In the genomic region with DNA sequence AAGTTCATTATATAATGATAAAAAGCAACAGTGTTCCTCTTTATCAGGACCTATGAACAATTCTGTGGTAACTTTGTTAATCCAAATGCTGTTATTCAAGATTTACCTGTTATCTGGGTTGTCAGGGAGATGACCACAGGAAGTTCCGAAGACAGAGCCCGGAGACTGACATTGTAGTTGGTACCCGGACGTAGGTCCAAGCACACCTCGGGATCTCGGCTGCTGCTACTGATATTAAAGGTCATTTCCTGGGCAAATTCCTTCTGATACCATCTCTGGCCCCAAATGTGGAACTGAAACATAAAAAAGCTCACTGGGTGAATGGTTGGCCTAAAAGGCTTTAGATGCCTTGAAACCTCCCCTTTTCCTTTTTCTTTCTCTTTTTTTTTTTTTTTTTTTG, we compare ENCODE assay signal across 14 cellular contexts.
A peak's percentile ranks its signal among the peaks of the same experiment; 100 is the strongest.
DNase-seq lines count a peak whose midpoint lies in the region; ATAC-seq, FAIRE-seq and TF ChIP-seq lines count a peak whose summit lies in the region.
"Had no signal": no experiment of that assay in that cellular context is flagged by ENCODE, and none has a peak within 500 bp of the region (broad histone marks: within the 10 kb centered on the region; RNA-seq: fewer than 3 reads in every experiment).

No MANE protein-coding gene starts in this region.

- no peak overlapping the region; the same call in 1 of the 2 replicates for H2BK120ac ChIP-seq in IMR-90 (ENCODE audit: low read depth, low read length)

- H2BK15ac ChIP-seq in IMR-90 (ENCODE audit: low read depth, low read length) = no peak overlapping the region

- peak; percentile 82 for ATAC-seq in GM18511 (IDR thresholded peaks at IDR 0.05; ENCODE audit: unreplicated experiment)
- peak; percentile 56 for ATAC-seq in GM21737 (IDR thresholded peaks at IDR 0.05; ENCODE audit: unreplicated experiment)
- ATAC-seq in IMR-90 (ENCODE audit: low read depth) = no peak
- ATAC-seq in lower lobe of right lung = peak in 1 of 2 donors; percentile 26
- ATAC-seq: esophagus mucosa had no signal

- no peak for TF ChIP-seq RAD21 in IMR-90 (IDR thresholded peaks at IDR 0.05; ENCODE audit: low read length)

- no CpG with 5 or more reads among the region's 6 CpGs for WGBS in IMR-90 (ENCODE audit: extremely low coverage in 2 of 2, insufficient read length in 1 of 2), 2 experiments

- intact Hi-C loops in IMR-90 (cut with micrococcal nuclease) = loop anchor here (10.0 kb wide), 1 partner anchor 444 kb away; a partner anchor contains a TSS
- intact Hi-C loops in lower lobe of right lung (cut with DNase I) = no loop called here
- intact Hi-C loops in kidney (cut with DNase I) = loop anchor here (5.0 to 10.0 kb wide), 2 partner anchors 154 to 321 kb away; no protein-coding TSS in a partner anchor

- no peak overlapping the region for H4K8ac ChIP-seq in IMR-90 (ENCODE audit: low read depth in 2 of 2, low read length in 2 of 2)

- H2BK5ac ChIP-seq in IMR-90 (ENCODE audit: low read depth, low read length, poor library complexity, severe bottlenecking) = no peak overlapping the region

- CTCF ChIA-PET in IMR-90 (lab: Yijun Ruan, JAX) = no interaction called here

- BruUV-seq in IMR-90 (replicated peaks; lab: Mats Ljungman, UMichigan) = no TSS peak

- in situ Hi-C loops in IMR-90 (cut with MboI; ENCODE audit: low sequenced_read_pairs) = loop anchor here (5.0 to 25.0 kb wide), 3 partner anchors 134 to 634 kb away; a partner anchor contains a TSS

- DNase-seq in IMR-90 (no peak), lower lobe of right lung (no peak), kidney (no peak), NCI-H128 (lab: John Stamatoyannopoulos, UW; ENCODE audit: unreplicated experiment) (no peak), SHP77 treated with DMSO at 0.1 percent for 48 hours (lab: John Stamatoyannopoulos, UW) (no peak)
- no peak for DNase-seq in effector memory CD4-positive, alpha-beta T cell
- DNase-seq: aorta; CD4-positive, alpha-beta memory T cell; KBM-7; stimulated activated CD4-positive, alpha-beta T cell treated with anti-CD3 and anti-CD28 coated beads, Interleukin-2, amount 100 ng/mL, for 24 hours had no signal

- no peak overlapping the region for H2AK9ac ChIP-seq in IMR-90 (replicated peaks; ENCODE audit: low read depth, low read length, poor library complexity)

- no peak overlapping the region for H3K23ac ChIP-seq in IMR-90 (ENCODE audit: low read depth, low read length)

- H3K56ac ChIP-seq in IMR-90 (ENCODE audit: extremely low read depth, insufficient read depth, low read length) = no peak overlapping the region

- no peak for FAIRE-seq in kidney (lab: Jason Lieb, UNC)

- H3K18ac ChIP-seq in IMR-90 (ENCODE audit: low read depth, low read length) = no peak overlapping the region

- H3K9me1 ChIP-seq in IMR-90 (ENCODE audit: insufficient read depth, low read length) = peaks cover 5% of the 10 kb centered on the region; the same call in 1 of the 2 replicates

- no peak overlapping the region for H2AK5ac ChIP-seq in IMR-90 (ENCODE audit: low read depth, low read length)

- H3K4me1 ChIP-seq in IMR-90 (ENCODE audit: control insufficient read depth, insufficient read depth, low read length) = peaks cover 12% of the 10 kb centered on the region
- H3K4me1 ChIP-seq in lower lobe of right lung = peaks cover 28% of the 10 kb centered on the region
- H3K4me1 ChIP-seq in kidney (ENCODE audit: control insufficient read depth in 1 of 2, insufficient read depth in 1 of 2, low read depth in 1 of 2, low read length in 2 of 2) = peaks cover 0 to 5% of the 10 kb centered on the region in 2 donors
- H3K4me1 ChIP-seq in effector memory CD4-positive, alpha-beta T cell (ENCODE audit: control insufficient read depth, insufficient read depth, low read length, poor library complexity, severe bottlenecking) = peaks cover 6% of the 10 kb centered on the region

- dilution Hi-C loops in IMR-90 (cut with HindIII; ENCODE audit: low sequenced_read_pairs, unreplicated experiment) = no loop called here

- H4K20me1 ChIP-seq in IMR-90 (ENCODE audit: insufficient read depth, low read length) = no peaks in the 10 kb centered on the region

- peaks cover 3 to 14% of the 10 kb centered on the region in 2 experiments; a peak in 2 of 4 replicates for H3K79me1 ChIP-seq in IMR-90 (ENCODE audit: low read depth in 1 of 2, low read length in 2 of 2)

- H3K4me2 ChIP-seq in IMR-90 (ENCODE audit: low read depth, low read length) = no peak overlapping the region

- H2AFZ ChIP-seq in IMR-90 (replicated peaks; ENCODE audit: low read length, poor library complexity) = no peak overlapping the region

- no peak overlapping the region for H3K4ac ChIP-seq in IMR-90 (ENCODE audit: low read depth, low read length)

- H3K36me3 ChIP-seq in IMR-90 (ENCODE audit: control insufficient read depth, insufficient read depth, low read length) = no peaks in the 10 kb centered on the region
- H3K36me3 ChIP-seq in lower lobe of right lung = no peaks in the 10 kb centered on the region
- no peaks in the 10 kb centered on the region for H3K36me3 ChIP-seq in kidney (ENCODE audit: control insufficient read depth in 1 of 2, insufficient read depth in 2 of 2, low read length in 2 of 2)
- no peaks in the 10 kb centered on the region for H3K36me3 ChIP-seq in effector memory CD4-positive, alpha-beta T cell (ENCODE audit: control insufficient read depth, insufficient read depth, low read length)

- H4K91ac ChIP-seq in IMR-90 (ENCODE audit: insufficient read depth, low read depth, low read length) = no peak overlapping the region

- H2BK20ac ChIP-seq in IMR-90 (ENCODE audit: low read depth, low read length) = 0 out of 2 replicates have a peak overlapping the region, but pooled peaks have one; percentile 8

- no peak overlapping the region for H3K9ac ChIP-seq in IMR-90 (ENCODE audit: low read depth, low read length)
- H3K9ac ChIP-seq in kidney (ENCODE audit: low read length in 2 of 2) = no peak overlapping the region

- H3K9me3 ChIP-seq in IMR-90 (ENCODE audit: control insufficient read depth, insufficient read depth, low read length) = no peaks in the 10 kb centered on the region; the same call in 1 of the 2 replicates
- H3K9me3 ChIP-seq in lower lobe of right lung = no peaks in the 10 kb centered on the region
- H3K9me3 ChIP-seq in kidney (ENCODE audit: control insufficient read depth in 1 of 2, low read length in 2 of 2) = no peaks in the 10 kb centered on the region
- H3K9me3 ChIP-seq in effector memory CD4-positive, alpha-beta T cell (ENCODE audit: control insufficient read depth, low read length) = no peaks in the 10 kb centered on the region
- H3K9me3 ChIP-seq: neutrophil had no signal

- H3K27me3 ChIP-seq in IMR-90 (ENCODE audit: control insufficient read depth, insufficient read depth, low read length) (no peaks in the 10 kb centered on the region), lower lobe of right lung (ENCODE audit: low read depth) (no peaks in the 10 kb centered on the region)
- no peaks in the 10 kb centered on the region for H3K27me3 ChIP-seq in effector memory CD4-positive, alpha-beta T cell (replicated peaks; ENCODE audit: control insufficient read depth, insufficient read depth, low read length, poor library complexity, severe bottlenecking)
- H3K27me3 ChIP-seq: neutrophil had no signal

- no peak overlapping the region for H4K5ac ChIP-seq in IMR-90 (ENCODE audit: low read depth, low read length)

- no peak overlapping the region for H3K14ac ChIP-seq in IMR-90 (replicated peaks; ENCODE audit: low read depth, low read length)

- no peak for TF ChIP-seq POLR2A in IMR-90 (IDR thresholded peaks at IDR 0.05; ENCODE audit: low read depth, low read length)

- POLR2A ChIA-PET in IMR-90 (lab: Charles Lee; ENCODE audit: unreplicated experiment) = no interaction called here

- no peak for TF ChIP-seq CTCF in IMR-90 (conservative IDR thresholded peaks at IDR 0.05; ENCODE audit: low read depth, low read length)
- no peak for TF ChIP-seq CTCF in lower lobe of right lung (IDR thresholded peaks at IDR 0.05)
- TF ChIP-seq CTCF in kidney (IDR thresholded peaks at IDR 0.05; ENCODE audit: borderline replicate concordance, extremely low read depth, insufficient read depth) = no peak

- H3K27ac ChIP-seq in IMR-90 (ENCODE audit: insufficient read depth, low read length) (no peak overlapping the region), lower lobe of right lung (peak overlapping the region; percentile 38), kidney (ENCODE audit: low read depth in 2 of 2, low read length in 2 of 2) (no peak overlapping the region)
- no peak overlapping the region for H3K27ac ChIP-seq in effector memory CD4-positive, alpha-beta T cell (ENCODE audit: insufficient read depth, low read length, poor library complexity, severe bottlenecking)
- H3K27ac ChIP-seq: neutrophil had no signal

- H3K4me3 ChIP-seq in IMR-90 (ENCODE audit: insufficient read depth, low read depth, low read length) = no peak overlapping the region
- H3K4me3 ChIP-seq in lower lobe of right lung = no peak overlapping the region
- no peak overlapping the region for H3K4me3 ChIP-seq in kidney (ENCODE audit: low read length in 2 of 2)
- no peak overlapping the region for H3K4me3 ChIP-seq in effector memory CD4-positive, alpha-beta T cell (ENCODE audit: insufficient read depth, low read depth, low read length, poor library complexity, severe bottlenecking)

TF ChIP-seq in IMR-90, 13 proteins besides CTCF, POLR2A, EP300 and RAD21 (continues in another document):
- TF ChIP-seq, protein P1, sequence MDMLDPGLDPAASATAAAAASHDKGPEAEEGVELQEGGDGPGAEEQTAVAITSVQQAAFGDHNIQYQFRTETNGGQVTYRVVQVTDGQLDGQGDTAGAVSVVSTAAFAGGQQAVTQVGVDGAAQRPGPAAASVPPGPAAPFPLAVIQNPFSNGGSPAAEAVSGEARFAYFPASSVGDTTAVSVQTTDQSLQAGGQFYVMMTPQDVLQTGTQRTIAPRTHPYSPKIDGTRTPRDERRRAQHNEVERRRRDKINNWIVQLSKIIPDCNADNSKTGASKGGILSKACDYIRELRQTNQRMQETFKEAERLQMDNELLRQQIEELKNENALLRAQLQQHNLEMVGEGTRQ (IDR thresholded peaks at IDR 0.05; ENCODE audit: low read depth, low read length) = no peak
- TF ChIP-seq MAFK (IDR thresholded peaks at IDR 0.05; ENCODE audit: low read depth, low read length) (no peak), NFE2L2 (IDR thresholded peaks at IDR 0.05; ENCODE audit: low read depth, low read length) (no peak), FOS (IDR thresholded peaks at IDR 0.05; ENCODE audit: low read depth, low read length) (no peak), RCOR1 (IDR thresholded peaks at IDR 0.05; ENCODE audit: insufficient replicate concordance, low read length) (no peak)
- TF ChIP-seq, protein P2, sequence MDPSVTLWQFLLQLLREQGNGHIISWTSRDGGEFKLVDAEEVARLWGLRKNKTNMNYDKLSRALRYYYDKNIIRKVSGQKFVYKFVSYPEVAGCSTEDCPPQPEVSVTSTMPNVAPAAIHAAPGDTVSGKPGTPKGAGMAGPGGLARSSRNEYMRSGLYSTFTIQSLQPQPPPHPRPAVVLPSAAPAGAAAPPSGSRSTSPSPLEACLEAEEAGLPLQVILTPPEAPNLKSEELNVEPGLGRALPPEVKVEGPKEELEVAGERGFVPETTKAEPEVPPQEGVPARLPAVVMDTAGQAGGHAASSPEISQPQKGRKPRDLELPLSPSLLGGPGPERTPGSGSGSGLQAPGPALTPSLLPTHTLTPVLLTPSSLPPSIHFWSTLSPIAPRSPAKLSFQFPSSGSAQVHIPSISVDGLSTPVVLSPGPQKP (IDR thresholded peaks at IDR 0.05; ENCODE audit: borderline replicate concordance, low read depth, low read length) = no peak
